Comparison of ENCODE assay signal across 27 cellular contexts in the genomic region with DNA sequence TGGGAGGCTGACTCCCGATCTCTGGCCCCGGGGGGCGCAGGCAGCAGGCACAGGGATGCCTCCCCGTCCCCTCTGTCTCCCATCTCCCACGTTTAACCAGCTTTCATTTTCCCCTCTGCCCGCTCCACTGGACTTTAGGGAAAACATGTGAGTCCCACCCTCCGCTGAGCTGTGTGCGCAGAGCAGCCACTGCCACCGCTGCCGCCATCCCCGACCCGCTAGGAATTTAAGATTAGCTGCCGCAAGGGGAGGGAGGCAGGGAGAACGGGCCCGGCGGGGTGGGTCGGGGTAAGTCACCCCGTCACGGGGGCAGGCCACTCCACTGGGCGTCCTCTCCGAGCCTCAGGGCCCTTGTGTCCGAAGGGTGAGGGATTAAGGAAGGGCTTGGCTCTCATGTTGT. TPM values are rescaled to one million over a fixed set of nuclear protein-coding genes. Genes with fewer than 3 reads are reported as not detected.
"Had no signal": no experiment of that assay in that cellular context is flagged by ENCODE, and none has a peak within 500 bp of the region (broad histone marks: within the 10 kb centered on the region; RNA-seq: fewer than 3 reads in every experiment).

No MANE protein-coding gene starts in this region.

- H3K27ac ChIP-seq: HL-60, SJSA1, SK-N-MC had no signal

- H3K36me3 ChIP-seq: SJSA1 had no signal

- H3K4me3 ChIP-seq: SJSA1, SK-N-MC had no signal

- H3K9me3 ChIP-seq: SJSA1 had no signal

- FAIRE-seq: HTR-8/SVneo, RCC 7860 had no signal

- DNase-seq: KBM-7, NCI-H1092, NCI-H1105 treated with DMSO at 0.1 percent for 48 hours, NCI-H1417 treated with DMSO at 0.1 percent for 48 hours, NCI-H146, NCI-H187, NCI-H2029, NCI-H2081 treated with DMSO at 0.1 percent for 48 hours, NCI-H2171, NCI-H226, NCI-H446, NCI-H510A, NCI-H524 treated with DMSO at 0.1 percent for 48 hours, NCI-H69, NCI-H774, Right ventricle myocardium superior, RPMI8226, SIG-M5, SW 1271, T-cell had no signal

- H3K4me1 ChIP-seq: SJSA1 had no signal

- ATAC-seq: T-cell had no signal

RNA-seq across cellular contexts. Expression of gene KCNN1, which starts 15.5 kb away (rescaled TPM):
- total RNA-seq: MCF 10A, Right ventricle myocardium superior, SJSA1, T-cell had no signal
- polyA plus RNA-seq: IgD-negative memory B cell had no signal
